Comparison of ENCODE assay signal across 19 cellular contexts in the genomic region with DNA sequence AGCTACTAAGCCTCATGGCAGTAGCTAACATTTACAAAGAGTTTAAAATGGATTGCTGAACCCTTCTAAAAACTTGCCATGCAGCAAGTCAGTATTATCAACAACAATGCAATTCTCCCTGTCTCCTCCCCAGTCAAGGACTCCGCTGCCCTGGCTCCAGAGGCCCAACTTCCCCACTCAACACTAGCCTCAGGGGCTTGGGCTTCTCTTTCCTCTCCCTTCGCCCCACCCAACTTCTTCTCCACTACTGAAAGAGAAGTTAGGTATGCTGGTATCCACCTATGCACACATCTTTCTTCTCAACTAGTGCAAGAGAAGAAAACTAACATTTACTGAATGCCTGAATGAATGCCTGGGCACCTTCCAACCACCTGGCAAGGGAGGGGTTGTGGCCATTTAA. TPM values are rescaled to one million over a fixed set of nuclear protein-coding genes. Genes with fewer than 3 reads are reported as not detected.
A peak's percentile ranks its signal among the peaks of the same experiment; 100 is the strongest.
DNase-seq lines count a peak whose midpoint lies in the region; ATAC-seq and TF ChIP-seq lines count a peak whose summit lies in the region.
"Had no signal": no experiment of that assay in that cellular context is flagged by ENCODE, and none has a peak within 500 bp of the region (broad histone marks: within the 10 kb centered on the region; RNA-seq: fewer than 3 reads in every experiment).

No MANE protein-coding gene starts in this region.

- peak overlapping the region in 4 of 7 donors; percentile 9 to 70 (median 46) for H3K27ac Mint-ChIP-seq in CD4-positive, alpha-beta memory T cell
- peak overlapping the region; percentile 42 for H3K27ac Mint-ChIP-seq in activated T-helper 17 cell treated with anti-CD3 and anti-CD28 coated beads, Interleukin-2, amount 50 U/mL, for 72 hours

- H3K4me2 ChIP-seq in smooth muscle cell: no peak overlapping the region
- H3K4me2 ChIP-seq: SK-N-SH had no signal

- H3K9ac ChIP-seq in smooth muscle cell (ENCODE audit: low read depth): no peak overlapping the region
- H3K9ac ChIP-seq: SK-N-SH had no signal

- H3K9me3 ChIP-seq in A673 (ENCODE audit: low read depth, low read length, poor library complexity, severe bottlenecking) (no peaks in the 10 kb centered on the region), smooth muscle cell (replicated peaks; ENCODE audit: low read depth) (no peaks in the 10 kb centered on the region), left lung (no peaks in the 10 kb centered on the region)
- no peaks in the 10 kb centered on the region for H3K9me3 ChIP-seq in CD4-positive, alpha-beta memory T cell (ENCODE audit: control insufficient read depth in 1 of 2, low read length in 2 of 2)
- H3K9me3 ChIP-seq: Caco-2, SK-N-SH had no signal

- peaks cover 23% of the 10 kb centered on the region for H3K4me1 ChIP-seq in A673 (ENCODE audit: insufficient read depth, low read length, poor library complexity, severe bottlenecking)
- no peaks in the 10 kb centered on the region for H3K4me1 ChIP-seq in CD4-positive, alpha-beta memory T cell (ENCODE audit: insufficient read depth, low read length)
- H3K4me1 ChIP-seq in smooth muscle cell (ENCODE audit: low read depth): peaks cover 3% of the 10 kb centered on the region
- H3K4me1 ChIP-seq in left lung: peaks cover 0 to 10% of the 10 kb centered on the region in 2 donors
- H3K4me1 ChIP-seq: Caco-2 had no signal

- no peak for ATAC-seq in activated T-helper 17 cell treated with anti-CD3 and anti-CD28 coated beads, Interleukin-2, amount 50 U/mL, for 72 hours (replicated peaks)
- ATAC-seq in GM21526 (IDR thresholded peaks at IDR 0.05; ENCODE audit: low FRiP score, unreplicated experiment) (no peak), left lung (no peak)

- WGBS in smooth muscle cell (ENCODE audit: low lambda C conversion rate): 68% methylated on average over 2 of the region's 2 CpGs

- peaks cover 24% of the 10 kb centered on the region for H3F3A ChIP-seq in smooth muscle cell (ENCODE audit: low read depth)

- intact Hi-C loops in A673 (cut with micrococcal nuclease; ENCODE audit: unreplicated experiment): loop anchor here (10.0 kb wide), 1 partner anchor 592 kb away; no protein-coding TSS in a partner anchor
- intact Hi-C loops in CD4-positive, alpha-beta memory T cell (cut with micrococcal nuclease): no loop called here
- intact Hi-C loops in left lung (cut with DNase I): no loop called here

- H3K4me3 Mint-ChIP-seq in CD4-positive, alpha-beta memory T cell: no peak overlapping the region
- no peak overlapping the region for H3K4me3 Mint-ChIP-seq in activated T-helper 17 cell treated with anti-CD3 and anti-CD28 coated beads, Interleukin-2, amount 50 U/mL, for 72 hours
- H3K4me3 Mint-ChIP-seq: CD14-positive monocyte had no signal

- H3K36me3 ChIP-seq in A673 (ENCODE audit: insufficient read depth, low read length, poor library complexity, severe bottlenecking) (peaks cover 66% of the 10 kb centered on the region), smooth muscle cell (ENCODE audit: low read depth) (peaks cover 7% of the 10 kb centered on the region), left lung (peaks cover 0 to 100% of the 10 kb centered on the region in 2 donors)
- H3K36me3 ChIP-seq in CD4-positive, alpha-beta memory T cell (ENCODE audit: insufficient read depth, low read length): peaks cover 90% of the 10 kb centered on the region

- DNase-seq in A673 (ENCODE audit: low spot score) (no peak), smooth muscle cell (lab: John Stamatoyannopoulos, UW; ENCODE audit: unreplicated experiment) (no peak), T1000 (lab: John Stamatoyannopoulos, UW) (no peak), left lung (no peak)
- no peak for DNase-seq in CD4-positive, alpha-beta memory T cell
- DNase-seq: AML-193, Caco-2, GDM1, KG1, NCI-H187 treated with DMSO at 0.1 percent for 48 hours, NCI-H226, NCI-H524, NCI-H82, OCI-M1, SHP77, SK-N-SH had no signal

- no peaks in the 10 kb centered on the region for H3K27me3 Mint-ChIP-seq in CD4-positive, alpha-beta memory T cell
- H3K27me3 Mint-ChIP-seq in activated T-helper 17 cell treated with anti-CD3 and anti-CD28 coated beads, Interleukin-2, amount 50 U/mL, for 72 hours: no peaks in the 10 kb centered on the region

- CTCF ChIA-PET in A673 (lab: Charles Lee): no interaction called here
- CTCF ChIA-PET in CD4-positive, alpha-beta memory T cell (lab: Charles Lee; ENCODE audit: partially characterized antibody): interaction anchor here (1.4 kb wide), 2 partner anchors 338 to 397 kb away, joined by 3 to 5 read pairs; no protein-coding TSS in a partner anchor

- H3K36me3 Mint-ChIP-seq in CD4-positive, alpha-beta memory T cell: peaks cover 39 to 79% of the 10 kb centered on the region in 2 donors
- H3K36me3 Mint-ChIP-seq in activated T-helper 17 cell treated with anti-CD3 and anti-CD28 coated beads, Interleukin-2, amount 50 U/mL, for 72 hours (ENCODE audit: low read depth): peaks cover 98% of the 10 kb centered on the region

- H3K4me3 ChIP-seq in A673 (ENCODE audit: low read depth, low read length, poor library complexity, severe bottlenecking) (no peak overlapping the region), smooth muscle cell (no peak overlapping the region), left lung (no peak overlapping the region)
- H3K4me3 ChIP-seq in CD4-positive, alpha-beta memory T cell (ENCODE audit: low read length in 2 of 2): no peak overlapping the region

- no peaks in the 10 kb centered on the region for H3K9me3 Mint-ChIP-seq in CD4-positive, alpha-beta memory T cell
- no peaks in the 10 kb centered on the region for H3K9me3 Mint-ChIP-seq in activated T-helper 17 cell treated with anti-CD3 and anti-CD28 coated beads, Interleukin-2, amount 50 U/mL, for 72 hours
- H3K9me3 Mint-ChIP-seq: CD14-positive monocyte had no signal

- peaks cover 7 to 16% (median 9%) of the 10 kb centered on the region in 4 donors for H3K4me1 Mint-ChIP-seq in CD4-positive, alpha-beta memory T cell
- H3K4me1 Mint-ChIP-seq in activated T-helper 17 cell treated with anti-CD3 and anti-CD28 coated beads, Interleukin-2, amount 50 U/mL, for 72 hours: peaks cover 14% of the 10 kb centered on the region

- H2AFZ ChIP-seq in smooth muscle cell (ENCODE audit: low read depth): no peak overlapping the region

- peaks cover 43% of the 10 kb centered on the region for H3K79me2 ChIP-seq in smooth muscle cell (ENCODE audit: low read depth)

- H3K27ac ChIP-seq in A673 (ENCODE audit: low read depth, low read length, poor library complexity, severe bottlenecking) (peak overlapping the region; percentile 33), smooth muscle cell (ENCODE audit: low read depth) (peak overlapping the region; percentile 22), left lung (no peak overlapping the region)
- H3K27ac ChIP-seq in CD4-positive, alpha-beta memory T cell (ENCODE audit: low read depth, low read length): no peak overlapping the region

- no peaks in the 10 kb centered on the region for H3K27me3 ChIP-seq in A673 (replicated peaks; ENCODE audit: insufficient read depth, low read depth, low read length, poor library complexity)
- H3K27me3 ChIP-seq in CD4-positive, alpha-beta memory T cell (ENCODE audit: insufficient read depth, low read length): no peaks in the 10 kb centered on the region
- H3K27me3 ChIP-seq in smooth muscle cell (ENCODE audit: low read depth): no peaks in the 10 kb centered on the region
- no peaks in the 10 kb centered on the region for H3K27me3 ChIP-seq in left lung

- BruUV-seq in A673 (replicated peaks; lab: Mats Ljungman, UMichigan): no TSS peak

- peaks cover 100% of the 10 kb centered on the region for H4K20me1 ChIP-seq in smooth muscle cell (ENCODE audit: low read depth)

- TF ChIP-seq CTCF in A673 (conservative IDR thresholded peaks at IDR 0.05; ENCODE audit: low read depth, low read length) (no peak), smooth muscle cell (IDR thresholded peaks at IDR 0.05; ENCODE audit: borderline replicate concordance, insufficient read depth, poor library complexity, severe bottlenecking) (no peak), left lung (IDR thresholded peaks at IDR 0.05) (no peak)

- POLR2A ChIA-PET in A673 (lab: Charles Lee; ENCODE audit: low non-redundant PET): no interaction called here
- POLR2A ChIA-PET in CD4-positive, alpha-beta memory T cell (lab: Charles Lee; ENCODE audit: partially characterized antibody): interaction anchor here (1.2 kb wide), 1 partner anchor 28 kb away, joined by 3 read pairs; no protein-coding TSS in a partner anchor

RNA-seq across cellular contexts. Expression of a gene that starts 30.7 kb away (rescaled TPM):
- 90.4 and 98.1 TPM in 2 replicates for total RNA-seq in A673 (2021)
- total RNA-seq in CD4-positive, alpha-beta memory T cell: 100 to 1,000 TPM; 118 to 121 TPM
- polyA plus RNA-seq in CD4-positive, alpha-beta memory T cell: 10 to 100 TPM in 1 of 2 donors, 1 to 10 TPM in 1; 3.6 to 22.1 TPM
- total RNA-seq in activated T-helper 17 cell treated with anti-CD3 and anti-CD28 coated beads, Interleukin-2, amount 50 U/mL, for 72 hours: 100 to 1,000 TPM in 1 of 2 donors, 10 to 100 TPM in 1; 94.9 to 131 TPM
- total RNA-seq in smooth muscle cell: 46.9 and 53.2 TPM in 2 replicates
- polyA plus RNA-seq in smooth muscle cell: 39.7 and 50.9 TPM in 2 replicates
- total RNA-seq in left lung: 10 to 100 TPM; 48.2 to 69.9 TPM

Comparison
In these comparisons a context has a peak if more than half of its experiments do, and no peak if none do; other contexts are left out.
1. H3K27ac ChIP-seq: peak in A673 (single experiment) and smooth muscle cell (single experiment); none in CD4-positive, alpha-beta memory T cell (single experiment) and left lung (0 of 2).